In genomic region chr14:36582011-36582873, GRCh38 we compare ENCODE assay signal across 11 cellular contexts.
DNase-seq lines count a peak whose midpoint lies in the region; ATAC-seq and TF ChIP-seq lines count a peak whose summit lies in the region.
"Had no signal": no experiment of that assay in that cellular context is flagged by ENCODE, and none has a peak within 500 bp of the region (broad histone marks: within the 10 kb centered on the region; RNA-seq: fewer than 3 reads in every experiment).

Gene NKX2-8 (minus strand): TSS chr14:36582614. CDS start chr14:36582389, 225 bp downstream.

- TF ChIP-seq CTCF in AG09309 (IDR thresholded peaks at IDR 0.05; ENCODE audit: control insufficient read depth, insufficient read depth, low read depth, low read length, missing control alignments) (no peak), nephron (IDR thresholded peaks at IDR 0.05; ENCODE audit: unreplicated experiment in 3 of 3) (no peak)

- no peak within 1 kb of the TSS for H3K27ac Mint-ChIP-seq in nephron
- H3K27ac Mint-ChIP-seq: naive B cell had no signal

- peaks cover 18% of the 10 kb centered on the region for H3K4me1 ChIP-seq in HUES48 (ENCODE audit: control insufficient read depth, insufficient read depth, low read length)

- H3K36me3 ChIP-seq in HUES48 (ENCODE audit: control insufficient read depth, insufficient read depth, low read length): no peaks in the 10 kb centered on the region

- DNase-seq in AG09309 (ENCODE audit: low read depth) (no peak), ecto neural progenitor cell (ENCODE audit: low spot score) (peak; percentile 66), NCI-H526 treated with DMSO at 0.1 percent for 48 hours (lab: John Stamatoyannopoulos, UW) (no peak), NCI-H128 (lab: John Stamatoyannopoulos, UW; ENCODE audit: unreplicated experiment) (no peak), NCI-H446 treated with DMSO at 0.1 percent for 48 hours (lab: John Stamatoyannopoulos, UW) (no peak)
- DNase-seq: naive B cell had no signal

- no peak for ATAC-seq in HG02623 (IDR thresholded peaks at IDR 0.05; ENCODE audit: unreplicated experiment)
- ATAC-seq: GM12878, K562 had no signal

- H3K9me3 Mint-ChIP-seq in nephron: no peaks in the 10 kb centered on the region

- H3K9me3 ChIP-seq in HUES48 (ENCODE audit: control insufficient read depth, insufficient read depth, low read length): no peaks in the 10 kb centered on the region

- H3K4me3 Mint-ChIP-seq in nephron: peak within 1 kb of the TSS; percentile 69 to 77 (median 72)

- H3K36me3 Mint-ChIP-seq in nephron (ENCODE audit: low read depth): no peaks in the 10 kb centered on the region
- H3K36me3 Mint-ChIP-seq: naive B cell had no signal

- no peaks in the 10 kb centered on the region for H3K27me3 Mint-ChIP-seq in nephron (ENCODE audit: low read depth)

- peaks cover 100% of the 10 kb centered on the region for H3K27me3 ChIP-seq in HUES48 (ENCODE audit: control insufficient read depth, insufficient read depth, low read length)

- H3K4me3 ChIP-seq in AG09309 (ENCODE audit: control insufficient read depth, low read depth, low read length) (peak within 1 kb of the TSS; percentile 35), HUES48 (ENCODE audit: low read depth, low read length) (peak within 1 kb of the TSS; percentile 56)
- H3K4me3 ChIP-seq: GM12878, K562 had no signal

- no peak within 1 kb of the TSS for H3K9ac ChIP-seq in HUES48 (ENCODE audit: low read depth, low read length)

- no peak within 1 kb of the TSS for H3K27ac ChIP-seq in HUES48 (ENCODE audit: low read depth, low read length)

- H3K4me1 Mint-ChIP-seq in nephron: no peaks in the 10 kb centered on the region
- H3K4me1 Mint-ChIP-seq: naive B cell had no signal
